Comparison of ENCODE assay signal across 8 cellular contexts in genomic region chr5:177006265-177006972, GRCh38. TPM values are rescaled to one million over a fixed set of nuclear protein-coding genes. Genes with fewer than 3 reads are reported as not detected.
A peak's percentile ranks its signal among the peaks of the same experiment; 100 is the strongest.
DNase-seq lines count a peak whose midpoint lies in the region; ATAC-seq, FAIRE-seq and TF ChIP-seq lines count a peak whose summit lies in the region.

TSS of gene UIMC1 (minus strand) at chr5:177006779. CDS start at chr5:176982615, 24,164 bp downstream.

- peaks cover 7% of the 10 kb centered on the region for H3K36me3 Mint-ChIP-seq in T-helper 1 cell treated with Interleukin-12 subunit alpha and Interleukin-12 subunit beta and Interleukin-4 antibody, amounts not matched to agents 30 μg/mL and 1 μg/mL, for 36 hours (ENCODE audit: low read depth)

- H3K9me3 Mint-ChIP-seq in T-helper 1 cell treated with Interleukin-12 subunit alpha and Interleukin-12 subunit beta and Interleukin-4 antibody, amounts not matched to agents 30 μg/mL and 1 μg/mL, for 36 hours: no peaks in the 10 kb centered on the region

- no peak for TF ChIP-seq CTCF in upper lobe of left lung (IDR thresholded peaks at IDR 0.05)

- peaks cover 14 to 35% (median 15%) of the 10 kb centered on the region in 4 donors for H3K4me1 ChIP-seq in upper lobe of left lung

- TF ChIP-seq POLR2A in GM12892 (IDR thresholded peaks at IDR 0.05; ENCODE audit: low read depth, low read length): peak; percentile 80
- TF ChIP-seq POLR2A in upper lobe of left lung (IDR thresholded peaks at IDR 0.05): peak in 1 of 4 donors; percentile 58

- no peaks in the 10 kb centered on the region for H3K27me3 ChIP-seq in upper lobe of left lung

- peak within 1 kb of the TSS; percentile 89 for H3K27ac Mint-ChIP-seq in T-helper 1 cell treated with Interleukin-12 subunit alpha and Interleukin-12 subunit beta and Interleukin-4 antibody, amounts not matched to agents 30 μg/mL and 1 μg/mL, for 36 hours

- intact Hi-C loops in left cardiac atrium (cut with DNase I): no loop called here
- intact Hi-C loops in posterior vena cava (cut with DNase I): no loop called here

- peak within 1 kb of the TSS; percentile 92 for H3K4me3 Mint-ChIP-seq in T-helper 1 cell treated with Interleukin-12 subunit alpha and Interleukin-12 subunit beta and Interleukin-4 antibody, amounts not matched to agents 30 μg/mL and 1 μg/mL, for 36 hours

- peaks cover 18% of the 10 kb centered on the region for H3K4me1 Mint-ChIP-seq in T-helper 1 cell treated with Interleukin-12 subunit alpha and Interleukin-12 subunit beta and Interleukin-4 antibody, amounts not matched to agents 30 μg/mL and 1 μg/mL, for 36 hours (ENCODE audit: low read depth)

- WGBS in upper lobe of left lung, 2 donors: 0 to 2% methylated on average over 9 to 16 of the region's 83 CpGs

- H3K27ac ChIP-seq in upper lobe of left lung: peak within 1 kb of the TSS; percentile 90 to 96 (median 92)

- peak; percentile 95 for FAIRE-seq in GM12892 (lab: Jason Lieb, UNC)

- no peaks in the 10 kb centered on the region for H3K9me3 ChIP-seq in upper lobe of left lung

- H3K4me3 ChIP-seq in upper lobe of left lung: peak within 1 kb of the TSS; percentile 64 to 97 (median 80)

- peak; percentile 78 for DNase-seq in GM12892 (ENCODE audit: insufficient read length)
- DNase-seq in NCI-H146 treated with DMSO at 0.1 percent for 48 hours (lab: John Stamatoyannopoulos, UW; ENCODE audit: unreplicated experiment): peak; percentile 59
- peak; percentile 88 for DNase-seq in amniotic stem cell (lab: John Stamatoyannopoulos, UW)
- peak; percentile 94 for DNase-seq in left cardiac atrium
- DNase-seq in posterior vena cava (ENCODE audit: low spot score): peak; percentile 96
- DNase-seq in upper lobe of left lung: peak; percentile 93 to 99

- peak; percentile 78 for ATAC-seq in HG02852 (IDR thresholded peaks at IDR 0.05; ENCODE audit: unreplicated experiment)
- peak; percentile 95 for ATAC-seq in left cardiac atrium
- peak; percentile 97 for ATAC-seq in upper lobe of left lung (ENCODE audit: low FRiP score in 2 of 2)

- no peak for TF ChIP-seq EP300 in upper lobe of left lung (IDR thresholded peaks at IDR 0.05)

- H3K36me3 ChIP-seq in upper lobe of left lung: no peaks in the 10 kb centered on the region

- H3K27me3 Mint-ChIP-seq in T-helper 1 cell treated with Interleukin-12 subunit alpha and Interleukin-12 subunit beta and Interleukin-4 antibody, amounts not matched to agents 30 μg/mL and 1 μg/mL, for 36 hours (ENCODE audit: low read depth): no peaks in the 10 kb centered on the region

RNA-seq across cellular contexts. Expression of gene UIMC1, which starts in this region (rescaled TPM):
- 31.6 TPM for polyA plus RNA-seq in GM12892 (2012; ENCODE audit: missing spikeins)
- 10 to 100 TPM; 25.4 to 32.1 TPM for total RNA-seq in left cardiac atrium
- 10 to 100 TPM; 33.1 to 41.4 TPM for total RNA-seq in posterior vena cava
- 10 to 100 TPM; 26.7 to 87.0 (median 37.9) TPM for total RNA-seq in upper lobe of left lung

Comparison
In these comparisons a context has a peak if more than half of its experiments do, and no peak if none do; other contexts are left out.
1. Peak in every context shown above with its lines: DNase-seq, ATAC-seq, H3K4me3 ChIP-seq and H3K27ac ChIP-seq.